Comparison of ENCODE assay signal across 7 cellular contexts in genomic region chr1:83805921-83806320, GRCh38.
"Had no signal": no experiment of that assay in that cellular context is flagged by ENCODE, and none has a peak within 500 bp of the region (broad histone marks: within the 10 kb centered on the region; RNA-seq: fewer than 3 reads in every experiment).

No MANE protein-coding gene starts in this region.

- ATAC-seq: GM12878 had no signal

- DNase-seq: GDM1, GF-D8 had no signal

- FAIRE-seq: GM12878, GM12891, GM12892, GM18507, GM19239 had no signal

- H3K4me3 ChIP-seq: GM12878 had no signal
